Comparison of ENCODE assay signal across 9 cellular contexts in the genomic region with DNA sequence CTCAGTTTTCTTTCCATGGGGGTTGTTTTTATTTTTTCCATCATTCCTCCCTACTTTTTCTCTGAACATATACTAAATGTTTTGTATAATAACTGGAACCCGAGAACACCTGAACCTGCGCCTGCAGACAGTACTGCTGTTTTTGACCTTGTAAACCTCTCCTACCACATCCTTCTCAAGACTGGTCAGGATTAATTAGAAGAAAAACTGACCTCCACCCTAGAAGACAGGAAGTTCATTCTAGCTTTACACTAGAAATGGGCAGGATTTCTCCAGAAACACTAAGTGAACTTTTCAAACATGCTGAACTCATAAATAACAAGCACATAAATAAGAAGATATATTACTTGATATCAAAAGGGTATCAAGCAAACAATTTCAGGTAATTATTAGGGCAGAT. TPM values are rescaled to one million over a fixed set of nuclear protein-coding genes. Genes with fewer than 3 reads are reported as not detected.
DNase-seq lines count a peak whose midpoint lies in the region; TF ChIP-seq lines count a peak whose summit lies in the region.
"Had no signal": no experiment of that assay in that cellular context is flagged by ENCODE, and none has a peak within 500 bp of the region (broad histone marks: within the 10 kb centered on the region; RNA-seq: fewer than 3 reads in every experiment).

No MANE protein-coding gene starts in this region.

- intact Hi-C loops in activated naive CD4-positive, alpha-beta T cell treated with anti-CD3 and anti-CD28 coated beads for 36 hours (cut with micrococcal nuclease) = loop anchor here (1.0 to 10.0 kb wide), 18 partner anchors 8 to 1662 kb away; a partner anchor contains a TSS
- intact Hi-C loops in spleen (cut with DNase I; ENCODE audit: low total_unique reads) = no loop called here

- WGBS in endodermal cell (ENCODE audit: insufficient coverage in 1 of 2, insufficient read length in 1 of 2), 2 experiments = 100% methylated on average over 2 of the region's 2 CpGs; no CpG with 5 or more reads in 1 of the 2 experiments
- WGBS in spleen, 5 donors = 55 to 78% (median 65%) methylated on average over 2 of the region's 2 CpGs

- H3K36me3 Mint-ChIP-seq in activated naive CD4-positive, alpha-beta T cell treated with anti-CD3 and anti-CD28 coated beads for 36 hours (ENCODE audit: low read depth) = peaks cover 3% of the 10 kb centered on the region
- H3K36me3 Mint-ChIP-seq in endodermal cell (ENCODE audit: low read depth) = no peaks in the 10 kb centered on the region

- H3K4me3 Mint-ChIP-seq in activated naive CD4-positive, alpha-beta T cell treated with anti-CD3 and anti-CD28 coated beads for 36 hours = no peak overlapping the region
- H3K4me3 Mint-ChIP-seq in endodermal cell = no peak overlapping the region

- peaks cover 5% of the 10 kb centered on the region for H3K4me1 Mint-ChIP-seq in activated naive CD4-positive, alpha-beta T cell treated with anti-CD3 and anti-CD28 coated beads for 36 hours (ENCODE audit: low read depth)
- peaks cover 19% of the 10 kb centered on the region for H3K4me1 Mint-ChIP-seq in endodermal cell

- no peaks in the 10 kb centered on the region for H3K9me3 Mint-ChIP-seq in activated naive CD4-positive, alpha-beta T cell treated with anti-CD3 and anti-CD28 coated beads for 36 hours
- no peaks in the 10 kb centered on the region for H3K9me3 Mint-ChIP-seq in endodermal cell

- peaks cover 3% of the 10 kb centered on the region for H3K27me3 Mint-ChIP-seq in activated naive CD4-positive, alpha-beta T cell treated with anti-CD3 and anti-CD28 coated beads for 36 hours (ENCODE audit: low read depth)
- no peaks in the 10 kb centered on the region for H3K27me3 Mint-ChIP-seq in endodermal cell (ENCODE audit: insufficient read depth)

- no peak for DNase-seq in activated naive CD4-positive, alpha-beta T cell treated with anti-CD3 and anti-CD28 coated beads for 36 hours
- no peak for DNase-seq in activated naive CD4-positive, alpha-beta T cell treated with Interleukin-2 at 50 U/mL for 16 hours
- DNase-seq in SJCRH30 (no peak), endodermal cell (no peak), spleen (no peak), GM19238 (ENCODE audit: insufficient read length, low spot score) (no peak), Kasumi-1 (lab: John Stamatoyannopoulos, UW) (no peak)
- no peak for DNase-seq in stimulated activated CD4-positive, alpha-beta T cell treated with anti-CD3 and anti-CD28 coated beads, Interleukin-4, amount 100 ng/mL, for 4 hours

- peak overlapping the region; percentile 6 for H3K27ac Mint-ChIP-seq in activated naive CD4-positive, alpha-beta T cell treated with anti-CD3 and anti-CD28 coated beads for 36 hours
- H3K27ac Mint-ChIP-seq in endodermal cell = no peak overlapping the region

- CTCF ChIA-PET in activated naive CD4-positive, alpha-beta T cell treated with anti-CD3 and anti-CD28 coated beads for 36 hours (lab: Charles Lee) = interaction anchor here (0.9 to 2.5 kb wide), 2 partner anchors 40 to 155 kb away, joined by 3 to 7 read pairs; no protein-coding TSS in a partner anchor

- TF ChIP-seq CTCF in endodermal cell (conservative IDR thresholded peaks at IDR 0.05) (no peak), spleen (IDR thresholded peaks at IDR 0.05 in 8 of 11, conservative IDR thresholded peaks at IDR 0.05 in 3 of 11) (no peak)

- no peak for TF ChIP-seq POLR2A in spleen (IDR thresholded peaks at IDR 0.05)

- H3K4me3 ChIP-seq in SJCRH30 = peak overlapping the region; percentile 75
- peak overlapping the region; percentile 26 for H3K4me3 ChIP-seq in endodermal cell (ENCODE audit: low read length)
- peak overlapping the region in 1 of 8 donors; percentile 95 for H3K4me3 ChIP-seq in spleen

- H3K9ac ChIP-seq in endodermal cell (ENCODE audit: extremely low read depth, low read length, poor library complexity, severe bottlenecking) = no peak overlapping the region

- H3K27ac ChIP-seq in SJCRH30 (no peak overlapping the region), endodermal cell (ENCODE audit: low read depth, low read length) (no peak overlapping the region), spleen (peak overlapping the region in 5 of 8 donors; percentile 89 to 91 (median 90))
- H3K27ac ChIP-seq: suprapubic skin had no signal

- H3K9me3 ChIP-seq in SJCRH30 (replicated peaks) (no peaks in the 10 kb centered on the region), endodermal cell (ENCODE audit: control insufficient read depth, low read length) (no peaks in the 10 kb centered on the region), spleen (no peaks in the 10 kb centered on the region)
- H3K9me3 ChIP-seq: suprapubic skin had no signal

- H3K36me3 ChIP-seq in SJCRH30 (no peaks in the 10 kb centered on the region), endodermal cell (ENCODE audit: control insufficient read depth, insufficient read depth, low read length) (no peaks in the 10 kb centered on the region), spleen (no peaks in the 10 kb centered on the region)
- H3K36me3 ChIP-seq: suprapubic skin had no signal

- H3K27me3 ChIP-seq in SJCRH30 = no peaks in the 10 kb centered on the region
- H3K27me3 ChIP-seq in endodermal cell (ENCODE audit: control insufficient read depth, insufficient read depth, low read length, poor library complexity, severe bottlenecking) = no peaks in the 10 kb centered on the region
- no peaks in the 10 kb centered on the region for H3K27me3 ChIP-seq in spleen (replicated peaks in 1 of 7)
- H3K27me3 ChIP-seq: suprapubic skin had no signal

- H3K4me1 ChIP-seq in SJCRH30 (peaks cover 23% of the 10 kb centered on the region), endodermal cell (ENCODE audit: control insufficient read depth, insufficient read depth, low read length) (peaks cover 6% of the 10 kb centered on the region), spleen (peaks cover 10 to 77% (median 57%) of the 10 kb centered on the region in 6 donors)

RNA-seq across cellular contexts. Expression of a gene that starts 0.8 kb away (rescaled TPM):
- 10 to 100 TPM; 19.5 to 19.7 TPM for total RNA-seq in activated naive CD4-positive, alpha-beta T cell treated with anti-CD3 and anti-CD28 coated beads for 36 hours
- 72.9 and 82.6 TPM in 2 replicates for total RNA-seq in SJCRH30 (2014; rRNA removed; shearing (Covaris generic))
- 100 to 1,000 TPM in 1 of 2 donors, 10 to 100 TPM in 1; 92.1 to 138 TPM for total RNA-seq in endodermal cell
- polyA plus RNA-seq in endodermal cell (2013, experiment 1 of 2) = 39.8 TPM
- polyA plus RNA-seq in endodermal cell (2013, experiment 2 of 2) = 47.2 TPM
- 10 to 100 TPM; 40.4 to 59.0 (median 45.1) TPM for total RNA-seq in spleen
- polyA plus RNA-seq in spleen = 1 to 10 TPM; 4.0 to 7.5 (median 5.6) TPM

Comparison
In these comparisons a context has a peak if more than half of its experiments do, and no peak if none do; other contexts are left out.
1. H3K27ac ChIP-seq: peak in spleen (5 of 8); none in SJCRH30 (single experiment) and endodermal cell (single experiment).